In the genomic region with DNA sequence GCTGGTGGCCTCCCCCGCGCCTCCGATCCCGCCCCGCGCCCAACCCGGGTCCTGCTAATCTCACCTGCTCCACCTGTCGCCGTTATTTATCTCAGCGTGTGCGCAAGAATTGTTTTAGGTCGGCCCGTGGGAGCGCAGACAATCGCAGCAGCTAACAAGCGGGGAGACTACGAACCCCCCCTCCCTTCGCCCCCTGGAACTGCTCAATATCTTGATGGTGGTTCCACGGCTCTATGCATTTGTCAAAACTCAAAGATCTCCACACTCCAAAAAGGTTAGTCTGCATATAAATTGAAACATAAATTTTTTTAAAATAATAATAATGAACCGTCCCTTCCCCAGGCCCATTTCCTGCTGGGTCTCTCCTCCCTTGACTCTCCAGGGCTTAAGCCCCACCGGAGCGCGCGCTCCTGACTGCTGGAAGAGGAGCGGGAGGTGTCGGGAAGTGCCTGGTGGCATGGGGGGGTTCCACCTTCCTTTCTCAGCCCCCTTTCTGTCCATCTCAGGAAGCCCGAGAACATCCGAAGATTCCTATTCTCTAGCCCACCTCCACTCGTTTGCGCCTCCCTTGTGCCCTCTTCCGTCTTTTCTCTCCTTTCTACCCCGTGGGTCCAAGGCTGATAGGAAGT, we compare ENCODE assay signal across 8 cellular contexts. TPM values are rescaled to one million over a fixed set of nuclear protein-coding genes. Genes with fewer than 3 reads are reported as not detected.
DNase-seq lines count a peak whose midpoint lies in the region; ATAC-seq and TF ChIP-seq lines count a peak whose summit lies in the region.

No MANE protein-coding gene starts in this region.

- no peak for ATAC-seq in HG02840 (IDR thresholded peaks at IDR 0.05; ENCODE audit: low FRiP score, unreplicated experiment)
- ATAC-seq in HG03469 (IDR thresholded peaks at IDR 0.05; ENCODE audit: unreplicated experiment), result no peak

- peaks cover 0 to 40% (median 28%) of the 10 kb centered on the region in 4 donors for H3K4me1 ChIP-seq in sigmoid colon

- H3K4me3 ChIP-seq in epithelial cell of proximal tubule (ENCODE audit: low read depth, low read length), result peak overlapping the region; percentile 67
- peak overlapping the region; percentile 51 to 73 (median 60) for H3K4me3 ChIP-seq in sigmoid colon

- TF ChIP-seq EP300 in sigmoid colon (IDR thresholded peaks at IDR 0.05), result no peak

- H3K27me3 ChIP-seq in sigmoid colon, result peaks cover 2 to 12% (median 10%) of the 10 kb centered on the region in 3 donors

- WGBS in sigmoid colon, 2 donors, result 11 to 22% methylated on average over 32 of the region's 32 CpGs

- no peaks in the 10 kb centered on the region for H3K36me3 ChIP-seq in sigmoid colon

- TF ChIP-seq POLR2A in sigmoid colon (IDR thresholded peaks at IDR 0.05), result no peak

- intact Hi-C loops in sigmoid colon (cut with DNase I), result loop anchor here (10.0 kb wide), 1 partner anchor 314 kb away; no protein-coding TSS in a partner anchor

- H3K27ac ChIP-seq in sigmoid colon, result peak overlapping the region; percentile 70 to 86 (median 75)

- TF ChIP-seq CTCF in epithelial cell of proximal tubule (conservative IDR thresholded peaks at IDR 0.05; ENCODE audit: low read depth, low read length) (no peak), sigmoid colon (IDR thresholded peaks at IDR 0.05) (no peak)

- DNase-seq in activated gamma-delta T cell treated with Interleukin-2 at 50 U/mL for 16 hours, result peak; percentile 70
- DNase-seq in activated gamma-delta T cell (lab: John Stamatoyannopoulos, UW), result no peak
- DNase-seq in T-helper 9 cell, result peak; percentile 73
- no peak for DNase-seq in epithelial cell of proximal tubule (ENCODE audit: low read depth)
- no peak for DNase-seq in sigmoid colon
- DNase-seq in NK-92 treated with Interleukin-12 subunit alpha and Interleukin-12 subunit beta, amount 100 ng/mL, for 24 hours (lab: John Stamatoyannopoulos, UW), result no peak

- no peaks in the 10 kb centered on the region for H3K9me3 ChIP-seq in sigmoid colon

RNA-seq across cellular contexts. Expression of a gene that starts 1.6 kb away (rescaled TPM):
- total RNA-seq in epithelial cell of proximal tubule (0.58 and 1.2 TPM in 2 replicates), sigmoid colon (10 to 100 TPM in 1 of 4 donors, 1 to 10 TPM in 3; 1.1 to 11.1 (median 4.3) TPM)
- 1 to 10 TPM in 1 of 3 donors, under 1 TPM in 2; under 0.01 to 2.7 (median 0.92) TPM for polyA plus RNA-seq in sigmoid colon

Comparison
In these comparisons a context has a peak if more than half of its experiments do, and no peak if none do; other contexts are left out.
1. DNase-seq: peak in activated gamma-delta T cell treated with Interleukin-2 at 50 U/mL for 16 hours (single experiment) and T-helper 9 cell (single experiment); none in activated gamma-delta T cell (single experiment), epithelial cell of proximal tubule (single experiment), sigmoid colon (single experiment) and NK-92 treated with Interleukin-12 subunit alpha and Interleukin-12 subunit beta, amount 100 ng/mL, for 24 hours (single experiment).